8 cellular contexts compared by ENCODE assay signal in genomic region chr20:63214514-63214913, GRCh38. TPM values are rescaled to one million over a fixed set of nuclear protein-coding genes. Genes with fewer than 3 reads are reported as not detected.
DNase-seq lines count a peak whose midpoint lies in the region; ATAC-seq and TF ChIP-seq lines count a peak whose summit lies in the region.

No MANE protein-coding gene starts in this region.

- H3K4me1 Mint-ChIP-seq in CD8-positive, alpha-beta memory T cell: peaks cover 55 to 65% (median 62%) of the 10 kb centered on the region in 3 donors

- no peaks in the 10 kb centered on the region for H3K79me1 ChIP-seq in neuronal stem cell (ENCODE audit: low read depth, low read length)

- H4K8ac ChIP-seq in neuronal stem cell (ENCODE audit: low read depth, low read length): no peak overlapping the region

- H3K4me3 Mint-ChIP-seq in CD8-positive, alpha-beta memory T cell: peak overlapping the region; percentile 86 to 94 (median 90)

- H2BK120ac ChIP-seq in neuronal stem cell (ENCODE audit: low read depth, low read length): no peak overlapping the region

- peaks cover 48% of the 10 kb centered on the region for H3K4me1 ChIP-seq in CD8-positive, alpha-beta memory T cell (ENCODE audit: insufficient read depth, low read length)
- peaks cover 8 to 9% of the 10 kb centered on the region in 2 donors for H3K4me1 ChIP-seq in neuronal stem cell (ENCODE audit: control insufficient read depth in 2 of 2, insufficient read depth in 1 of 2, low read depth in 1 of 2, low read length in 2 of 2)

- no peak for DNase-seq in CD8-positive, alpha-beta memory T cell
- DNase-seq in MG63: no peak
- DNase-seq in dorsolateral prefrontal cortex: no peak
- no peak for DNase-seq in neuronal stem cell (ENCODE audit: low spot score)
- no peak for DNase-seq in NCI-H748 treated with DMSO at 0.1 percent for 48 hours (lab: John Stamatoyannopoulos, UW)
- DNase-seq in HEK293T (ENCODE audit: extremely low spot score): no peak

- ATAC-seq in GM21447 (IDR thresholded peaks at IDR 0.05; ENCODE audit: unreplicated experiment) (no peak), HG02571 (IDR thresholded peaks at IDR 0.05; ENCODE audit: unreplicated experiment) (no peak)

- H3K23ac ChIP-seq in neuronal stem cell (ENCODE audit: low read depth, low read length, poor library complexity): no peak overlapping the region

- H3K4me2 ChIP-seq in neuronal stem cell (ENCODE audit: insufficient read depth, low read length, poor library complexity, severe bottlenecking): peak overlapping the region; percentile 84

- no peak overlapping the region for H2BK5ac ChIP-seq in neuronal stem cell (ENCODE audit: low read length)

- H3K4me3 ChIP-seq in CD8-positive, alpha-beta memory T cell (ENCODE audit: low read length): peak overlapping the region; percentile 88
- peak overlapping the region; percentile 92 for H3K4me3 ChIP-seq in MG63
- H3K4me3 ChIP-seq in dorsolateral prefrontal cortex: peak overlapping the region in 46 of 59 donors; percentile 64 to 97 (median 88)
- peak overlapping the region in 1 of 2 donors; percentile 92 for H3K4me3 ChIP-seq in neuronal stem cell (ENCODE audit: low read length in 2 of 2)

- no CpG with 5 or more reads among the region's 6 CpGs for WGBS in neuronal stem cell (ENCODE audit: extremely low coverage in 2 of 2, insufficient read length in 2 of 2, insufficient replicate concordance in 1 of 2), 2 donors

- intact Hi-C loops in dorsolateral prefrontal cortex (cut with DNase I): loop anchor here in 1 of 2 donors (10.0 kb wide), 1 partner anchor 300 kb away; no protein-coding TSS in a partner anchor

- H2BK12ac ChIP-seq in neuronal stem cell (ENCODE audit: low read length): no peak overlapping the region

- H3K27ac ChIP-seq in CD8-positive, alpha-beta memory T cell (ENCODE audit: low read depth, low read length): no peak overlapping the region
- peak overlapping the region in 2 of 59 donors; percentile 4 to 79 for H3K27ac ChIP-seq in dorsolateral prefrontal cortex
- no peak overlapping the region for H3K27ac ChIP-seq in neuronal stem cell (replicated peaks; ENCODE audit: low read length)

- no peak overlapping the region for H3K9ac ChIP-seq in neuronal stem cell (ENCODE audit: low read depth, low read length, poor library complexity)

- H3K36me3 Mint-ChIP-seq in CD8-positive, alpha-beta memory T cell: peaks cover 3 to 57% (median 10%) of the 10 kb centered on the region in 3 donors

- CTCF ChIA-PET in CD8-positive, alpha-beta memory T cell (lab: Charles Lee): interaction anchor here (1.0 to 1.9 kb wide), 2 partner anchors 9 to 31 kb away, joined by 3 to 7 read pairs; no protein-coding TSS in a partner anchor
- CTCF ChIA-PET in HEK293T (lab: Yijun Ruan, JAX): interaction anchor here (0.7 to 1.7 kb wide), 6 partner anchors 9 to 780 kb away, joined by 3 to 6 read pairs (median 4); no protein-coding TSS in a partner anchor

- no peak overlapping the region for H3K14ac ChIP-seq in neuronal stem cell (ENCODE audit: low read length)

- no peaks in the 10 kb centered on the region for H3K27me3 Mint-ChIP-seq in CD8-positive, alpha-beta memory T cell

- no peak overlapping the region for H2AFZ ChIP-seq in neuronal stem cell (ENCODE audit: low read length)

- H3K9me3 Mint-ChIP-seq in CD8-positive, alpha-beta memory T cell: no peaks in the 10 kb centered on the region

- H3K18ac ChIP-seq in neuronal stem cell (ENCODE audit: low read length): no peak overlapping the region

- no peaks in the 10 kb centered on the region for H3K9me3 ChIP-seq in CD8-positive, alpha-beta memory T cell (ENCODE audit: low read length)
- H3K9me3 ChIP-seq in MG63 (no peaks in the 10 kb centered on the region), neuronal stem cell (replicated peaks in 1 of 2; ENCODE audit: control insufficient read depth in 2 of 2, insufficient read depth in 1 of 2, low read depth in 1 of 2, low read length in 2 of 2) (no peaks in the 10 kb centered on the region)

- H4K91ac ChIP-seq in neuronal stem cell (ENCODE audit: low read depth, low read length, poor library complexity): no peak overlapping the region

- peak overlapping the region; percentile 49 to 98 (median 92) for H3K27ac Mint-ChIP-seq in CD8-positive, alpha-beta memory T cell

- H3K36me3 ChIP-seq in CD8-positive, alpha-beta memory T cell (ENCODE audit: insufficient read depth, low read length): peaks cover 23% of the 10 kb centered on the region
- peaks cover 59% of the 10 kb centered on the region for H3K36me3 ChIP-seq in MG63
- H3K36me3 ChIP-seq in neuronal stem cell (replicated peaks in 1 of 2; ENCODE audit: control insufficient read depth in 2 of 2, insufficient read depth in 2 of 2, low read length in 2 of 2): peaks cover 27 to 56% of the 10 kb centered on the region in 2 donors

- POLR2A ChIA-PET in CD8-positive, alpha-beta memory T cell (lab: Charles Lee): no interaction called here
- POLR2A ChIA-PET in HEK293T (lab: Yijun Ruan, JAX): interaction anchor here (0.9 to 1.8 kb wide), 5 partner anchors 7 to 38 kb away, joined by 3 to 8 read pairs (median 5); no protein-coding TSS in a partner anchor

- TF ChIP-seq CTCF in dorsolateral prefrontal cortex (IDR thresholded peaks at IDR 0.05 in 54 of 56, conservative IDR thresholded peaks at IDR 0.05 in 2 of 56; ENCODE audit: low read depth in 1 of 56, partially characterized antibody in 56 of 56): no peak

- no peak overlapping the region for H2AK5ac ChIP-seq in neuronal stem cell (ENCODE audit: low read depth, low read length)

- H2BK15ac ChIP-seq in neuronal stem cell (ENCODE audit: low read length): no peak overlapping the region

- no peaks in the 10 kb centered on the region for H3K27me3 ChIP-seq in CD8-positive, alpha-beta memory T cell (ENCODE audit: insufficient read depth, low read length, poor library complexity, severe bottlenecking)
- H3K27me3 ChIP-seq in MG63 (no peaks in the 10 kb centered on the region), dorsolateral prefrontal cortex (no peaks in the 10 kb centered on the region), neuronal stem cell (ENCODE audit: control insufficient read depth in 3 of 3, insufficient read depth in 3 of 3, low read depth in 1 of 3, low read length in 3 of 3) (peaks cover 0 to 10% (median 0%) of the 10 kb centered on the region in 3 experiments)

- no peak overlapping the region for H3K4ac ChIP-seq in neuronal stem cell (ENCODE audit: low read length)

TF ChIP-seq in HEK293T, 16 proteins besides CTCF, POLR2A, EP300 and RAD21:
- TF ChIP-seq LEF1 (IDR thresholded peaks at IDR 0.05; ENCODE audit: borderline replicate concordance): no peak
- no peak for TF ChIP-seq L3MBTL2 (conservative IDR thresholded peaks at IDR 0.05)
- TF ChIP-seq ZNF384 (IDR thresholded peaks at IDR 0.05): no peak
- TF ChIP-seq TARDBP (IDR thresholded peaks at IDR 0.05): no peak
- TF ChIP-seq ARNT (IDR thresholded peaks at IDR 0.05): no peak
- no peak for TF ChIP-seq FOXK2 (IDR thresholded peaks at IDR 0.05)
- TF ChIP-seq SUZ12 (IDR thresholded peaks at IDR 0.05): no peak
- TF ChIP-seq NFRKB (IDR thresholded peaks at IDR 0.05): no peak
- no peak for TF ChIP-seq FOXM1 (IDR thresholded peaks at IDR 0.05; ENCODE audit: borderline replicate concordance)
- TF ChIP-seq BHLHE40 (IDR thresholded peaks at IDR 0.05; ENCODE audit: borderline replicate concordance): no peak

RNA-seq across cellular contexts. Expression of gene YTHDF1, which starts 1.4 kb away (rescaled TPM):
- total RNA-seq in CD8-positive, alpha-beta memory T cell: 10 to 100 TPM; 47.0 to 47.5 TPM
- 43.1 TPM for polyA plus RNA-seq in CD8-positive, alpha-beta memory T cell
- 17.0 and 19.8 TPM in 2 replicates for total RNA-seq in MG63 (2014; rRNA removed; shearing (Covaris generic); ENCODE audit: low replicate concordance)
- 10 to 100 TPM; 31.4 to 71.9 (median 38.9) TPM for total RNA-seq in dorsolateral prefrontal cortex
- 33.5 TPM for polyA plus RNA-seq in neuronal stem cell (2013, experiment 1 of 2)
- 33.7 TPM for polyA plus RNA-seq in neuronal stem cell (2013, experiment 2 of 2)

RNA-seq across cellular contexts. Expression of gene BIRC7, which starts 21.2 kb away (rescaled TPM):
- total RNA-seq in CD8-positive, alpha-beta memory T cell: not detected
- not detected for polyA plus RNA-seq in CD8-positive, alpha-beta memory T cell
- total RNA-seq in MG63 (2014; rRNA removed; shearing (Covaris generic); ENCODE audit: low replicate concordance): not detected in 2 replicates
- total RNA-seq in dorsolateral prefrontal cortex: 1 to 10 TPM in 4 of 120 experiments, under 1 TPM in 27, not detected in 89; 0.22 to 1.3 (median 0.63) TPM
- 0.03 TPM for polyA plus RNA-seq in neuronal stem cell (2013, experiment 1 of 2)
- polyA plus RNA-seq in neuronal stem cell (2013, experiment 2 of 2): 0.06 TPM

RNA-seq across cellular contexts. Expression of gene NKAIN4, which starts 39.7 kb away (rescaled TPM):
- not detected for total RNA-seq in CD8-positive, alpha-beta memory T cell
- polyA plus RNA-seq in CD8-positive, alpha-beta memory T cell: not detected
- not detected in 2 replicates for total RNA-seq in MG63 (2014; rRNA removed; shearing (Covaris generic); ENCODE audit: low replicate concordance)
- total RNA-seq in dorsolateral prefrontal cortex: 10 to 100 TPM in 102 of 120 experiments, 1 to 10 TPM in 18; 5.4 to 44.1 (median 16.7) TPM
- 39.2 TPM for polyA plus RNA-seq in neuronal stem cell (2013, experiment 1 of 2)
- polyA plus RNA-seq in neuronal stem cell (2013, experiment 2 of 2): 40.2 TPM

RNA-seq across cellular contexts. Expression of gene ARFGAP1, which starts 58.1 kb away (rescaled TPM):
- 10 to 100 TPM; 71.0 to 77.5 TPM for total RNA-seq in CD8-positive, alpha-beta memory T cell
- polyA plus RNA-seq in CD8-positive, alpha-beta memory T cell: 22.7 TPM
- total RNA-seq in MG63 (2014; rRNA removed; shearing (Covaris generic); ENCODE audit: low replicate concordance): 67.2 and 83.8 TPM in 2 replicates
- total RNA-seq in dorsolateral prefrontal cortex: 100 to 1,000 TPM in 101 of 120 experiments, 10 to 100 TPM in 19; 89.0 to 166 (median 113) TPM
- polyA plus RNA-seq in neuronal stem cell (2013, experiment 1 of 2): 60.7 TPM
- 56.3 TPM for polyA plus RNA-seq in neuronal stem cell (2013, experiment 2 of 2)
